ENCODE assay signal across 1 cellular context in the genomic region with DNA sequence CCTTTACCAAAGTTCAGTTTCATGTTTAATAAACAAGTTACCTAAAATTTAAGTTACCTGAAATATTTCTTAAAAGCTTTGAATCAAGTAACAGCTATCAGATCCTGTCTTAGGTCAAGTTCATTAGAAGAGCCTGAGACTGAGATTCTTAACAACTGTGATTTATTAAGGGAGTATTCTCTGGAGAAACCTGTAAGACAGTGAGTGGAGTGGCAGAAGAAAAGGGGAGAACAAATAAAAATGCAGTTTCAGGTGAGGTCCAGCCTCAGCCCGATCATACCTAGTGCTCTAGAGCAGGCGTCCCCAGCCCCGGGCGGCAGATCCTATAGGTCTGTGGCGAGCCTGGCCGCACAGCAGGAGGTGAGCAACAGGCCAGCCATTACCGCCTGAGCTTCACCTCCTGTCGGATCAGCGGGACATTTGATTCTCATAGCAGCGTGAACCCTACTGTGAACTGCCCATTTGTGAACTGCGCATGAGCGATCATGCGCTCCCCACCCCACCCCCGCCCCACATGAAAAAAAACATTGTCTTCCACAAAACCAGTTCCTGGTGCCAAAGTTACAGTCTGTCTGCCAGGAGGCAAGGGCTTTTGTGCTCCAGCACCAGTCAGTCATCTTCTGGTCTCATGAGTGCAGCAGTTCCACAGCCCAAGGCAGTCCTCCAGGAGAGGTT.
TF ChIP-seq lines count a peak whose summit lies in the region.

No MANE protein-coding gene starts in this region.

TF ChIP-seq in K562, 482 proteins besides CTCF, POLR2A, EP300 and RAD21 (continued from another document):
- peak; percentile 42; the same call in 1 of the 2 replicates for TF ChIP-seq VEZF1 (CRISPR knock-in tag; IDR thresholded peaks at IDR 0.05)
- TF ChIP-seq BCOR (IDR thresholded peaks at IDR 0.05) = no peak
- TF ChIP-seq NR2C2 (CRISPR knock-in tag; IDR thresholded peaks at IDR 0.05) = no peak
- peak; percentile 68 for TF ChIP-seq NR2C2 (tag; IDR thresholded peaks at IDR 0.05)
- TF ChIP-seq NRF1 (conservative IDR thresholded peaks at IDR 0.05 in 1 of 2, IDR thresholded peaks at IDR 0.05 in 1 of 2) = peak; percentile 80 to 83
- TF ChIP-seq, protein P1, sequence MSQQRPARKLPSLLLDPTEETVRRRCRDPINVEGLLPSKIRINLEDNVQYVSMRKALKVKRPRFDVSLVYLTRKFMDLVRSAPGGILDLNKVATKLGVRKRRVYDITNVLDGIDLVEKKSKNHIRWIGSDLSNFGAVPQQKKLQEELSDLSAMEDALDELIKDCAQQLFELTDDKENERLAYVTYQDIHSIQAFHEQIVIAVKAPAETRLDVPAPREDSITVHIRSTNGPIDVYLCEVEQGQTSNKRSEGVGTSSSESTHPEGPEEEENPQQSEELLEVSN (IDR thresholded peaks at IDR 0.05; ENCODE audit: borderline replicate concordance in 1 of 2, extremely low read depth in 1 of 2, insufficient read depth in 1 of 2, insufficient read length in 1 of 2, low read depth in 1 of 2, low read length in 1 of 2, poor library complexity in 1 of 2, severe bottlenecking in 1 of 2) = peak in 1 of 2 experiments; percentile 60
- TF ChIP-seq EGR1 (conservative IDR thresholded peaks at IDR 0.05) = 0 out of 2 replicates have a peak, but pooled peaks have one; percentile 8
